Comparison of ENCODE assay signal across 14 cellular contexts in genomic region chr2:129793326-129793955, GRCh38.
"Had no signal": no experiment of that assay in that cellular context is flagged by ENCODE, and none has a peak within 500 bp of the region (broad histone marks: within the 10 kb centered on the region; RNA-seq: fewer than 3 reads in every experiment).

No MANE protein-coding gene starts in this region.

- H3K4me1 ChIP-seq: suprapubic skin had no signal

- H3K4me3 ChIP-seq: lung, suprapubic skin had no signal

- H3K27ac Mint-ChIP-seq: nephron progenitor cell; stimulated activated naive CD8-positive, alpha-beta T cell treated with anti-CD3 and anti-CD28 coated beads, Interleukin-15, Interleukin-2, amounts not matched to agents 100 ng/mL and 50 ng/mL, for 24 hours had no signal

- H3K27me3 Mint-ChIP-seq: stimulated activated naive CD8-positive, alpha-beta T cell treated with anti-CD3 and anti-CD28 coated beads, Interleukin-15, Interleukin-2, amounts not matched to agents 100 ng/mL and 50 ng/mL, for 24 hours had no signal

- H3K27ac ChIP-seq: suprapubic skin had no signal

- H3K9me3 Mint-ChIP-seq: nephron progenitor cell; stimulated activated naive CD8-positive, alpha-beta T cell treated with anti-CD3 and anti-CD28 coated beads, Interleukin-15, Interleukin-2, amounts not matched to agents 100 ng/mL and 50 ng/mL, for 24 hours had no signal

- H3K4me3 Mint-ChIP-seq: nephron progenitor cell; stimulated activated naive CD8-positive, alpha-beta T cell treated with anti-CD3 and anti-CD28 coated beads, Interleukin-15, Interleukin-2, amounts not matched to agents 100 ng/mL and 50 ng/mL, for 24 hours had no signal

- H3K36me3 ChIP-seq: suprapubic skin had no signal

- H3K9me3 ChIP-seq: suprapubic skin had no signal

- DNase-seq: activated CD4-positive, alpha-beta T cell treated with anti-CD3 and anti-CD28 coated beads, Interleukin-2, amount 50 U/mL, for 1 hour; activated CD4-positive, CD25-positive, alpha-beta regulatory T cell treated with anti-CD3 and anti-CD28 coated beads, Interleukin-2, amount 50 U/mL, for 72 hours; activated CD8-positive, alpha-beta memory T cell treated with anti-CD3 and anti-CD28 coated beads, Interleukin-2, amount 50 U/mL, for 4 hours; activated effector memory CD4-positive, alpha-beta T cell treated with anti-CD3 and anti-CD28 coated beads, Interleukin-2, amount 50 U/mL, for 16 hours; activated naive CD4-positive, alpha-beta T cell treated with anti-CD3 and anti-CD28 coated beads, Interleukin-2, amount 50 U/mL, for 16 hours; activated T-cell treated with anti-CD3 and anti-CD28 coated beads, Interleukin-2, amount 50 U/mL, for 48 hours; effector CD8-positive, alpha-beta T cell; left colon; nephron progenitor cell; T1000; trophoblast cell had no signal
